Comparison of ENCODE assay signal across 1 cellular context in genomic region chr6:144095134-144096002, GRCh38.
TF ChIP-seq lines count a peak whose summit lies in the region.

Gene SF3B5, minus strand, starts transcription at chr6:144095573. Its CDS starts 76 bp downstream, at chr6:144095497.

TF ChIP-seq in HepG2, 621 proteins besides CTCF, POLR2A, EP300 and RAD21 (continued from another document and continues in another):
- TF ChIP-seq ZNF275 (CRISPR knock-in tag; IDR thresholded peaks at IDR 0.05; ENCODE audit: borderline replicate concordance), result peak; percentile 52; the same call in 1 of the 2 replicates
- 0 out of 2 replicates have a peak, but pooled peaks have one; percentile 84 for TF ChIP-seq PAWR (CRISPR knock-in tag; IDR thresholded peaks at IDR 0.05; ENCODE audit: borderline replicate concordance)
- 0 out of 2 replicates have a peak, but pooled peaks have one; percentile 30 for TF ChIP-seq NFATC3 (CRISPR knock-in tag; IDR thresholded peaks at IDR 0.05)
- peak; percentile 95 for TF ChIP-seq ZBTB25 (CRISPR knock-in tag; IDR thresholded peaks at IDR 0.05)
- no peak for TF ChIP-seq DPF2 (CRISPR knock-in tag; IDR thresholded peaks at IDR 0.05; ENCODE audit: borderline replicate concordance, low read depth)
- no peak for TF ChIP-seq HNRNPL (IDR thresholded peaks at IDR 0.05; ENCODE audit: low read depth, low read length)
- TF ChIP-seq NFE2L1 (CRISPR knock-in tag; IDR thresholded peaks at IDR 0.05; ENCODE audit: borderline replicate concordance), result no peak
- TF ChIP-seq ZNF362 (CRISPR knock-in tag; IDR thresholded peaks at IDR 0.05; ENCODE audit: borderline replicate concordance), result 0 out of 2 replicates have a peak, but pooled peaks have one; percentile 36
- TF ChIP-seq NFRKB (IDR thresholded peaks at IDR 0.05), result no peak
- peak; percentile 98 for TF ChIP-seq ASH2L (IDR thresholded peaks at IDR 0.05; ENCODE audit: insufficient read length, low read depth, low read length)
- no peak for TF ChIP-seq NONO (IDR thresholded peaks at IDR 0.05)
- TF ChIP-seq NONO (CRISPR knock-in tag; conservative IDR thresholded peaks at IDR 0.05), result peak; percentile 92
- peak; percentile 73 for TF ChIP-seq SOX5 (CRISPR knock-in tag; IDR thresholded peaks at IDR 0.05; ENCODE audit: borderline replicate concordance)
- peak; percentile 95 to 98 for TF ChIP-seq HMGXB4 (CRISPR knock-in tag; IDR thresholded peaks at IDR 0.05; ENCODE audit: borderline replicate concordance in 1 of 2, low read depth in 1 of 2)
- no peak for TF ChIP-seq IKZF1 (IDR thresholded peaks at IDR 0.05)
- TF ChIP-seq ZNF383 (CRISPR knock-in tag; IDR thresholded peaks at IDR 0.05; ENCODE audit: borderline replicate concordance), result 0 out of 2 replicates have a peak, but pooled peaks have one; percentile 55
- peak; percentile 55; the same call in 1 of the 2 replicates for TF ChIP-seq ZNF468 (CRISPR knock-in tag; IDR thresholded peaks at IDR 0.05)
- TF ChIP-seq ZNF512B (CRISPR knock-in tag; IDR thresholded peaks at IDR 0.05; ENCODE audit: borderline replicate concordance), result no peak; the same call in 1 of the 2 replicates
- peak; percentile 69; the same call in 1 of the 2 replicates for TF ChIP-seq GZF1 (CRISPR knock-in tag; IDR thresholded peaks at IDR 0.05)
- TF ChIP-seq LRRFIP1 (CRISPR knock-in tag; conservative IDR thresholded peaks at IDR 0.05), result 0 out of 2 replicates have a peak, but pooled peaks have one; percentile 25
- 0 out of 2 replicates have a peak, but pooled peaks have one; percentile 49 for TF ChIP-seq ZNF775 (CRISPR knock-in tag; IDR thresholded peaks at IDR 0.05; ENCODE audit: borderline replicate concordance)
- TF ChIP-seq ZSCAN29 (CRISPR knock-in tag; conservative IDR thresholded peaks at IDR 0.05), result no peak; the same call in 1 of the 2 replicates
- peak; percentile 56; the same call in 1 of the 2 replicates for TF ChIP-seq KDM6A (CRISPR knock-in tag; IDR thresholded peaks at IDR 0.05; ENCODE audit: low read depth)
- TF ChIP-seq ZNF446 (CRISPR knock-in tag; IDR thresholded peaks at IDR 0.05), result peak; percentile 81; the same call in 1 of the 2 replicates
- TF ChIP-seq CENPT (CRISPR knock-in tag; IDR thresholded peaks at IDR 0.05; ENCODE audit: low read depth), result peak; percentile 57
- TF ChIP-seq TCF12 (IDR thresholded peaks at IDR 0.05), result no peak
- TF ChIP-seq TCF12 (CRISPR knock-in tag; IDR thresholded peaks at IDR 0.05), result no peak
- TF ChIP-seq CSRNP2 (CRISPR knock-in tag; conservative IDR thresholded peaks at IDR 0.05; ENCODE audit: low read depth), result no peak
- peak; percentile 37 for TF ChIP-seq RARA (CRISPR knock-in tag; IDR thresholded peaks at IDR 0.05)
- TF ChIP-seq POLR2G (IDR thresholded peaks at IDR 0.05; ENCODE audit: low read depth, low read length), result peak; percentile 96
- TF ChIP-seq HNF1A (IDR thresholded peaks at IDR 0.05; ENCODE audit: low read depth), result peak; percentile 50; the same call in 1 of the 2 replicates
- TF ChIP-seq HNF1A (CRISPR knock-in tag; IDR thresholded peaks at IDR 0.05; ENCODE audit: borderline replicate concordance), result peak; percentile 73; the same call in 1 of the 2 replicates
- no peak for TF ChIP-seq MAF1 (CRISPR knock-in tag; IDR thresholded peaks at IDR 0.05; ENCODE audit: borderline replicate concordance)
- no peak; the same call in 1 of the 2 replicates for TF ChIP-seq PRDM10 (CRISPR knock-in tag; IDR thresholded peaks at IDR 0.05; ENCODE audit: low read depth)
